Comparison of ENCODE assay signal across 13 cellular contexts in the genomic region with DNA sequence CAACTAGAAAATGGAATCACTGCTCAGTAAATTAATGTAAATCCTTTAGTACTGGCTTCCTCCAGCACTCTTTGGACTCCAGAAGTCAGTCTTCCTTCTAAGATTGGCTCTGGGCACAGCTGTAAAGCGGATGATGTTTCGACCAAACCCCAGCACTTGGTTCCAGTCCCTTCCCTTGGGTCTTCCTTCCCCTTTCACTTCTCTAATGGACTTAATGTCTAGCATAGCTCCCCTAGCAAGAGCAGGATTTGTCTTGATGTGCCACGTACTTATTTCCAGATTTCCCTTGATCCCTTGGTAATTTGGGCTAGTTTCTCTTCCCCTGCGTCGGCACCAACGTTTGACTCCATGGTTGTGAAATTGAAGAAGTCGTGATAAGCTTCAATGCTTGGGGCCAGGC. TPM values are rescaled to one million over a fixed set of nuclear protein-coding genes. Genes with fewer than 3 reads are reported as not detected.
DNase-seq lines count a peak whose midpoint lies in the region; ATAC-seq and TF ChIP-seq lines count a peak whose summit lies in the region.
"Had no signal": no experiment of that assay in that cellular context is flagged by ENCODE, and none has a peak within 500 bp of the region (broad histone marks: within the 10 kb centered on the region; RNA-seq: fewer than 3 reads in every experiment).

No MANE protein-coding gene starts in this region.

- H3K9me3 ChIP-seq in OCI-LY3 (ENCODE audit: insufficient read depth, low read length) (no peaks in the 10 kb centered on the region), T-helper 17 cell (ENCODE audit: control insufficient read depth, low read length, poor library complexity, severe bottlenecking) (no peaks in the 10 kb centered on the region)
- H3K9me3 ChIP-seq: body of pancreas had no signal

- H3K27ac ChIP-seq in OCI-LY3 (ENCODE audit: low read length), result no peak overlapping the region
- H3K27ac ChIP-seq: body of pancreas had no signal

- H3K4me1 ChIP-seq in OCI-LY3 (ENCODE audit: low read length), result peaks cover 29% of the 10 kb centered on the region

- H3K79me2 ChIP-seq in OCI-LY3 (ENCODE audit: low read length), result no peaks in the 10 kb centered on the region

- no peak for TF ChIP-seq CTCF in OCI-LY3 (IDR thresholded peaks at IDR 0.05; ENCODE audit: low read depth, low read length)

- H3K27ac Mint-ChIP-seq in activated naive CD8-positive, alpha-beta T cell treated with anti-CD3 and anti-CD28 coated beads, Interleukin-2, amount 10 ng/mL, durations not matched to agents 7 days and 5 days, result no peak overlapping the region
- no peak overlapping the region for H3K27ac Mint-ChIP-seq in activated naive CD8-positive, alpha-beta T cell treated with anti-CD3 and anti-CD28 coated beads, Interleukin-2, amount 50 U/mL, for 24 hours
- no peak overlapping the region for H3K27ac Mint-ChIP-seq in T-helper 17 cell
- H3K27ac Mint-ChIP-seq: type B pancreatic cell had no signal

- POLR2A ChIA-PET in activated naive CD8-positive, alpha-beta T cell treated with anti-CD3 and anti-CD28 coated beads, Interleukin-2, amount 10 ng/mL, durations not matched to agents 7 days and 5 days (lab: Charles Lee), result interaction anchor here (0.6 to 0.9 kb wide), 2 partner anchors 16 to 27 kb away, joined by 4 read pairs; no protein-coding TSS in a partner anchor

- peak overlapping the region; percentile 15 for H3K4me3 Mint-ChIP-seq in activated naive CD8-positive, alpha-beta T cell treated with anti-CD3 and anti-CD28 coated beads, Interleukin-2, amount 10 ng/mL, durations not matched to agents 7 days and 5 days
- H3K4me3 Mint-ChIP-seq in activated naive CD8-positive, alpha-beta T cell treated with anti-CD3 and anti-CD28 coated beads, Interleukin-2, amount 50 U/mL, for 24 hours, result no peak overlapping the region
- no peak overlapping the region for H3K4me3 Mint-ChIP-seq in T-helper 17 cell
- H3K4me3 Mint-ChIP-seq: type B pancreatic cell had no signal

- no peak for ATAC-seq in activated naive CD8-positive, alpha-beta T cell treated with anti-CD3 and anti-CD28 coated beads, Interleukin-2, amount 10 ng/mL, durations not matched to agents 7 days and 5 days (ENCODE audit: low read depth)
- ATAC-seq in activated naive CD8-positive, alpha-beta T cell treated with anti-CD3 and anti-CD28 coated beads, Interleukin-2, amount 50 U/mL, for 24 hours, result no peak
- ATAC-seq in HG02798 (IDR thresholded peaks at IDR 0.05; ENCODE audit: poor library complexity, unreplicated experiment) (peak; percentile 48), sciatic nerve (peak; percentile 62), T-helper 17 cell (no peak)
- ATAC-seq: body of pancreas, SK-N-SH treated with all-trans-retinoic acid at 6 μM for 48 hours had no signal

- H3K4me2 ChIP-seq in OCI-LY3 (ENCODE audit: low read length), result peak overlapping the region; percentile 57

- DNase-seq in activated naive CD8-positive, alpha-beta T cell treated with anti-CD3 and anti-CD28 coated beads, Interleukin-2, amount 10 ng/mL, durations not matched to agents 7 days and 5 days, result no peak
- DNase-seq in activated naive CD8-positive, alpha-beta T cell treated with anti-CD3 and anti-CD28 coated beads, Interleukin-2, amount 50 U/mL, for 24 hours, result no peak
- no peak for DNase-seq in sciatic nerve (ENCODE audit: low spot score)
- no peak for DNase-seq in T-helper 17 cell
- DNase-seq in NCI-H2196 treated with DMSO at 0.1 percent for 48 hours (lab: John Stamatoyannopoulos, UW; ENCODE audit: unreplicated experiment), result no peak
- no peak for DNase-seq in COLO668 (lab: John Stamatoyannopoulos, UW; ENCODE audit: unreplicated experiment)
- DNase-seq: body of pancreas, kidney, NCI-H2171 treated with DMSO at 0.1 percent for 48 hours had no signal

- H3K36me3 Mint-ChIP-seq in activated naive CD8-positive, alpha-beta T cell treated with anti-CD3 and anti-CD28 coated beads, Interleukin-2, amount 10 ng/mL, durations not matched to agents 7 days and 5 days, result peaks cover 57% of the 10 kb centered on the region
- peaks cover 4% of the 10 kb centered on the region for H3K36me3 Mint-ChIP-seq in activated naive CD8-positive, alpha-beta T cell treated with anti-CD3 and anti-CD28 coated beads, Interleukin-2, amount 50 U/mL, for 24 hours (ENCODE audit: low read depth)
- peaks cover 2% of the 10 kb centered on the region for H3K36me3 Mint-ChIP-seq in T-helper 17 cell (ENCODE audit: low read depth)

- no peaks in the 10 kb centered on the region for H3K27me3 Mint-ChIP-seq in activated naive CD8-positive, alpha-beta T cell treated with anti-CD3 and anti-CD28 coated beads, Interleukin-2, amount 10 ng/mL, durations not matched to agents 7 days and 5 days
- no peaks in the 10 kb centered on the region for H3K27me3 Mint-ChIP-seq in activated naive CD8-positive, alpha-beta T cell treated with anti-CD3 and anti-CD28 coated beads, Interleukin-2, amount 50 U/mL, for 24 hours
- H3K27me3 Mint-ChIP-seq in T-helper 17 cell, result no peaks in the 10 kb centered on the region
- H3K27me3 Mint-ChIP-seq: type B pancreatic cell had no signal

- intact Hi-C loops in sciatic nerve (cut with DNase I), result no loop called here

- no peaks in the 10 kb centered on the region for H3K36me3 ChIP-seq in OCI-LY3 (replicated peaks; ENCODE audit: low read depth, low read length)

- H3K4me3 ChIP-seq in OCI-LY3 (ENCODE audit: low read length), result peak overlapping the region; percentile 22; the same call in 1 of the 2 replicates
- H3K4me3 ChIP-seq: body of pancreas had no signal

- H3K27me3 ChIP-seq in OCI-LY3 (ENCODE audit: low read depth, low read length), result no peaks in the 10 kb centered on the region
- H3K27me3 ChIP-seq: body of pancreas had no signal

- H2AFZ ChIP-seq in OCI-LY3 (ENCODE audit: low read depth, low read length), result no peak overlapping the region

- H3K9ac ChIP-seq in OCI-LY3 (ENCODE audit: low read length), result no peak overlapping the region

- peaks cover 48% of the 10 kb centered on the region for H3K4me1 Mint-ChIP-seq in activated naive CD8-positive, alpha-beta T cell treated with anti-CD3 and anti-CD28 coated beads, Interleukin-2, amount 10 ng/mL, durations not matched to agents 7 days and 5 days
- peaks cover 23% of the 10 kb centered on the region for H3K4me1 Mint-ChIP-seq in activated naive CD8-positive, alpha-beta T cell treated with anti-CD3 and anti-CD28 coated beads, Interleukin-2, amount 50 U/mL, for 24 hours
- peaks cover 29% of the 10 kb centered on the region for H3K4me1 Mint-ChIP-seq in T-helper 17 cell

- H3K9me3 Mint-ChIP-seq in activated naive CD8-positive, alpha-beta T cell treated with anti-CD3 and anti-CD28 coated beads, Interleukin-2, amount 10 ng/mL, durations not matched to agents 7 days and 5 days, result peaks cover 3% of the 10 kb centered on the region
- H3K9me3 Mint-ChIP-seq in activated naive CD8-positive, alpha-beta T cell treated with anti-CD3 and anti-CD28 coated beads, Interleukin-2, amount 50 U/mL, for 24 hours, result no peaks in the 10 kb centered on the region
- H3K9me3 Mint-ChIP-seq: type B pancreatic cell had no signal

- H4K20me1 ChIP-seq in OCI-LY3 (ENCODE audit: insufficient read depth, low read length), result no peaks in the 10 kb centered on the region; the same call in 1 of the 2 replicates

RNA-seq across cellular contexts. Expression of a gene that starts 28.3 kb away (rescaled TPM):
- 100 to 1,000 TPM; 167 to 172 TPM for total RNA-seq in activated naive CD8-positive, alpha-beta T cell treated with anti-CD3 and anti-CD28 coated beads, Interleukin-2, amount 10 ng/mL, durations not matched to agents 7 days and 5 days
- total RNA-seq in sciatic nerve (35.7 TPM), T-helper 17 cell (10 to 100 TPM; 33.2 to 41.3 TPM)

Comparison
In these comparisons a context has a peak if more than half of its experiments do, and no peak if none do; other contexts are left out.
1. ATAC-seq: peak in HG02798 (single experiment) and sciatic nerve (single experiment); none in activated naive CD8-positive, alpha-beta T cell treated with anti-CD3 and anti-CD28 coated beads, Interleukin-2, amount 10 ng/mL, durations not matched to agents 7 days and 5 days (single experiment), activated naive CD8-positive, alpha-beta T cell treated with anti-CD3 and anti-CD28 coated beads, Interleukin-2, amount 50 U/mL, for 24 hours (single experiment) and T-helper 17 cell (single experiment).